ENCODE assay signal across 1 cellular context in genomic region chr5:6553986-6554385, GRCh38.
TF ChIP-seq lines count a peak whose summit lies in the region.

No MANE protein-coding gene starts in this region.

TF ChIP-seq in K562, 482 proteins besides CTCF, POLR2A, EP300 and RAD21 (continued from another document):
- no peak for TF ChIP-seq ARID4B (CRISPR knock-in tag; IDR thresholded peaks at IDR 0.05)
- TF ChIP-seq EWSR1 (IDR thresholded peaks at IDR 0.05; ENCODE audit: borderline replicate concordance, low read depth, partially characterized antibody): no peak
- no peak for TF ChIP-seq SRSF7 (optimal IDR thresholded peaks at IDR 0.05; ENCODE audit: low read depth, low read length)
- no peak for TF ChIP-seq ZNF639 (CRISPR knock-in tag; conservative IDR thresholded peaks at IDR 0.05 in 1 of 2, IDR thresholded peaks at IDR 0.05 in 1 of 2)
- TF ChIP-seq ZNF384 (IDR thresholded peaks at IDR 0.05; ENCODE audit: low read depth, low read length): no peak
- TF ChIP-seq NR4A1 (CRISPR knock-in tag; IDR thresholded peaks at IDR 0.05): no peak
- TF ChIP-seq NR4A1 (tag; IDR thresholded peaks at IDR 0.05): no peak
- TF ChIP-seq ASH1L (IDR thresholded peaks at IDR 0.05; ENCODE audit: borderline replicate concordance, low read depth, partially characterized antibody): no peak
